Comparison of ENCODE assay signal across 1 cellular context in the genomic region with DNA sequence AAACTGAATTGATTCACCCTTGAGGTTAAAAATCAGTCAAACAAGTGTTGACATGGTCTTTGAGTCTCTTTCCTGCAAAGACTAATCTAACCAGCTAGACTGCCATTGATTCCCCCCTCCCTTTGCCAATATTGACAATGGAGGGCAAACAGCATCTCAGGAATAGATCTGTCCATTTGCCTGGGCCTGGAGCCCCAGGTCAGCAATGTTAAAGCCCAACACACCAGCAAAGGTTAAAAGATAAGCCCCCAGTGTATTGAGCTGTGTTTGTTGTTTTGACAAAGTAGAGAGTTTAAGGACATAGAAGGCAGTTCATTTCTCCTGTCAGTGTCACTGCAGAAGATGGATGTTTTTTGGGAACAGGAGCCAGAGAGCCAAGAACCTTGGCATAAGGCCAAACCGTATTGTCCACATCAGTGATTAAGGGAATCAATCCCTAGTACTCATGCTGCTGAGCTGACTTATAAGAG.
TF ChIP-seq lines count a peak whose summit lies in the region.

No MANE protein-coding gene starts in this region.

TF ChIP-seq in HepG2, 621 proteins besides CTCF, POLR2A, EP300 and RAD21 (continued from another document and continues in another):
- TF ChIP-seq, protein P1, sequence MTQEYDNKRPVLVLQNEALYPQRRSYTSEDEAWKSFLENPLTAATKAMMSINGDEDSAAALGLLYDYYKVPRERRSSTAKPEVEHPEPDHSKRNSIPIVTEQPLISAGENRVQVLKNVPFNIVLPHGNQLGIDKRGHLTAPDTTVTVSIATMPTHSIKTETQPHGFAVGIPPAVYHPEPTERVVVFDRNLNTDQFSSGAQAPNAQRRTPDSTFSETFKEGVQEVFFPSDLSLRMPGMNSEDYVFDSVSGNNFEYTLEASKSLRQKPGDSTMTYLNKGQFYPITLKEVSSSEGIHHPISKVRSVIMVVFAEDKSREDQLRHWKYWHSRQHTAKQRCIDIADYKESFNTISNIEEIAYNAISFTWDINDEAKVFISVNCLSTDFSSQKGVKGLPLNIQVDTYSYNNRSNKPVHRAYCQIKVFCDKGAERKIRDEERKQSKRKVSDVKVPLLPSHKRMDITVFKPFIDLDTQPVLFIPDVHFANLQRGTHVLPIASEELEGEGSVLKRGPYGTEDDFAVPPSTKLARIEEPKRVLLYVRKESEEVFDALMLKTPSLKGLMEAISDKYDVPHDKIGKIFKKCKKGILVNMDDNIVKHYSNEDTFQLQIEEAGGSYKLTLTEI (CRISPR knock-in tag; conservative IDR thresholded peaks at IDR 0.05) = no peak
- TF ChIP-seq, protein P2, sequence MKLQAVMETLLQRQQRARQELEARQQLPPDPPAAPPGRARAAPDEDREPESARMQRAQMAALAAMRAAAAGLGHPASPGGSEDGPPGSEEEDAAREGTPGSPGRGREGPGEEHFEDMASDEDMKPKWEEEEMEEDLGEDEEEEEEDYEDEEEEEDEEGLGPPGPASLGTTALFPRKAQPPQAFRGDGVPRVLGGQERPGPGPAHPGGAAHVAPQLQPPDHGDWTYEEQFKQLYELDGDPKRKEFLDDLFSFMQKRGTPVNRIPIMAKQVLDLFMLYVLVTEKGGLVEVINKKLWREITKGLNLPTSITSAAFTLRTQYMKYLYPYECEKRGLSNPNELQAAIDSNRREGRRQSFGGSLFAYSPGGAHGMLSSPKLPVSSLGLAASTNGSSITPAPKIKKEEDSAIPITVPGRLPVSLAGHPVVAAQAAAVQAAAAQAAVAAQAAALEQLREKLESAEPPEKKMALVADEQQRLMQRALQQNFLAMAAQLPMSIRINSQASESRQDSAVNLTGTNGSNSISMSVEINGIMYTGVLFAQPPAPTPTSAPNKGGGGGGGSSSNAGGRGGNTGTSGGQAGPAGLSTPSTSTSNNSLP (IDR thresholded peaks at IDR 0.05; ENCODE audit: low read depth, low read length) = peak; percentile 78
- TF ChIP-seq NCOA5 (CRISPR knock-in tag; IDR thresholded peaks at IDR 0.05) (no peak), NFKBIZ (CRISPR knock-in tag; IDR thresholded peaks at IDR 0.05) (peak; percentile 53; the same call in 1 of the 2 replicates), MXI1 (IDR thresholded peaks at IDR 0.05; ENCODE audit: borderline replicate concordance, low read depth, low read length) (no peak), ZBTB7A (CRISPR knock-in tag; IDR thresholded peaks at IDR 0.05) (0 out of 2 replicates have a peak, but pooled peaks have one; percentile 25), ARNT (IDR thresholded peaks at IDR 0.05) (no peak), ZNF207 (IDR thresholded peaks at IDR 0.05; ENCODE audit: borderline replicate concordance) (no peak), MIXL1 (CRISPR knock-in tag; IDR thresholded peaks at IDR 0.05) (peak; percentile 98), MATR3 (CRISPR knock-in tag; IDR thresholded peaks at IDR 0.05) (no peak), ZSCAN20 (CRISPR knock-in tag; IDR thresholded peaks at IDR 0.05; ENCODE audit: borderline replicate concordance) (no peak), TRIM24 (CRISPR knock-in tag; IDR thresholded peaks at IDR 0.05) (no peak), ONECUT2 (CRISPR knock-in tag; IDR thresholded peaks at IDR 0.05) (peak; percentile 92), KDM2A (CRISPR knock-in tag; IDR thresholded peaks at IDR 0.05; ENCODE audit: borderline replicate concordance, low read depth) (no peak), FOXP1 (IDR thresholded peaks at IDR 0.05) (no peak), FOXP1 (CRISPR knock-in tag; IDR thresholded peaks at IDR 0.05) (peak; percentile 97), REXO4 (CRISPR knock-in tag; IDR thresholded peaks at IDR 0.05; ENCODE audit: borderline replicate concordance) (no peak), TBX2 (CRISPR knock-in tag; IDR thresholded peaks at IDR 0.05; ENCODE audit: borderline replicate concordance) (peak; percentile 93), PPARG (CRISPR knock-in tag; conservative IDR thresholded peaks at IDR 0.05) (peak; percentile 70), JUNB (CRISPR knock-in tag; IDR thresholded peaks at IDR 0.05; ENCODE audit: borderline replicate concordance) (0 out of 2 replicates have a peak, but pooled peaks have one; percentile 11), FOXJ3 (CRISPR knock-in tag; IDR thresholded peaks at IDR 0.05; ENCODE audit: borderline replicate concordance) (peak; percentile 86; the same call in 1 of the 2 replicates), NCOR1 (IDR thresholded peaks at IDR 0.05; ENCODE audit: borderline replicate concordance, low read length) (peak; percentile 74; the same call in 1 of the 2 replicates), FOXO1 (CRISPR knock-in tag; IDR thresholded peaks at IDR 0.05) (peak; percentile 93), ZNF546 (CRISPR knock-in tag; conservative IDR thresholded peaks at IDR 0.05) (no peak), ZNF557 (CRISPR knock-in tag; IDR thresholded peaks at IDR 0.05) (no peak), MAF1 (CRISPR knock-in tag; IDR thresholded peaks at IDR 0.05; ENCODE audit: borderline replicate concordance) (no peak), SCMH1 (CRISPR knock-in tag; IDR thresholded peaks at IDR 0.05; ENCODE audit: borderline replicate concordance) (no peak), SMAD1 (CRISPR knock-in tag; IDR thresholded peaks at IDR 0.05; ENCODE audit: borderline replicate concordance, low read depth) (no peak)
- TF ChIP-seq, protein P3, sequence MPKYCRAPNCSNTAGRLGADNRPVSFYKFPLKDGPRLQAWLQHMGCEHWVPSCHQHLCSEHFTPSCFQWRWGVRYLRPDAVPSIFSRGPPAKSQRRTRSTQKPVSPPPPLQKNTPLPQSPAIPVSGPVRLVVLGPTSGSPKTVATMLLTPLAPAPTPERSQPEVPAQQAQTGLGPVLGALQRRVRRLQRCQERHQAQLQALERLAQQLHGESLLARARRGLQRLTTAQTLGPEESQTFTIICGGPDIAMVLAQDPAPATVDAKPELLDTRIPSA (CRISPR knock-in tag; IDR thresholded peaks at IDR 0.05; ENCODE audit: borderline replicate concordance) = no peak
- TF ChIP-seq, protein P4, sequence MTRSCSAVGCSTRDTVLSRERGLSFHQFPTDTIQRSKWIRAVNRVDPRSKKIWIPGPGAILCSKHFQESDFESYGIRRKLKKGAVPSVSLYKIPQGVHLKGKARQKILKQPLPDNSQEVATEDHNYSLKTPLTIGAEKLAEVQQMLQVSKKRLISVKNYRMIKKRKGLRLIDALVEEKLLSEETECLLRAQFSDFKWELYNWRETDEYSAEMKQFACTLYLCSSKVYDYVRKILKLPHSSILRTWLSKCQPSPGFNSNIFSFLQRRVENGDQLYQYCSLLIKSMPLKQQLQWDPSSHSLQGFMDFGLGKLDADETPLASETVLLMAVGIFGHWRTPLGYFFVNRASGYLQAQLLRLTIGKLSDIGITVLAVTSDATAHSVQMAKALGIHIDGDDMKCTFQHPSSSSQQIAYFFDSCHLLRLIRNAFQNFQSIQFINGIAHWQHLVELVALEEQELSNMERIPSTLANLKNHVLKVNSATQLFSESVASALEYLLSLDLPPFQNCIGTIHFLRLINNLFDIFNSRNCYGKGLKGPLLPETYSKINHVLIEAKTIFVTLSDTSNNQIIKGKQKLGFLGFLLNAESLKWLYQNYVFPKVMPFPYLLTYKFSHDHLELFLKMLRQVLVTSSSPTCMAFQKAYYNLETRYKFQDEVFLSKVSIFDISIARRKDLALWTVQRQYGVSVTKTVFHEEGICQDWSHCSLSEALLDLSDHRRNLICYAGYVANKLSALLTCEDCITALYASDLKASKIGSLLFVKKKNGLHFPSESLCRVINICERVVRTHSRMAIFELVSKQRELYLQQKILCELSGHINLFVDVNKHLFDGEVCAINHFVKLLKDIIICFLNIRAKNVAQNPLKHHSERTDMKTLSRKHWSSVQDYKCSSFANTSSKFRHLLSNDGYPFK (CRISPR knock-in tag; IDR thresholded peaks at IDR 0.05; ENCODE audit: borderline replicate concordance) = no peak
- TF ChIP-seq, protein P5, sequence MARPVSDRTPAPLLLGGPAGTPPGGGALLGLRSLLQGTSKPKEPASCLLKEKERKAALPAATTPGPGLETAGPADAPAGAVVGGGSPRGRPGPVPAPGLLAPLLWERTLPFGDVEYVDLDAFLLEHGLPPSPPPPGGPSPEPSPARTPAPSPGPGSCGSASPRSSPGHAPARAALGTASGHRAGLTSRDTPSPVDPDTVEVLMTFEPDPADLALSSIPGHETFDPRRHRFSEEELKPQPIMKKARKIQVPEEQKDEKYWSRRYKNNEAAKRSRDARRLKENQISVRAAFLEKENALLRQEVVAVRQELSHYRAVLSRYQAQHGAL (CRISPR knock-in tag; IDR thresholded peaks at IDR 0.05; ENCODE audit: not compliant biosample characterization) = no peak
- TF ChIP-seq, protein P6, sequence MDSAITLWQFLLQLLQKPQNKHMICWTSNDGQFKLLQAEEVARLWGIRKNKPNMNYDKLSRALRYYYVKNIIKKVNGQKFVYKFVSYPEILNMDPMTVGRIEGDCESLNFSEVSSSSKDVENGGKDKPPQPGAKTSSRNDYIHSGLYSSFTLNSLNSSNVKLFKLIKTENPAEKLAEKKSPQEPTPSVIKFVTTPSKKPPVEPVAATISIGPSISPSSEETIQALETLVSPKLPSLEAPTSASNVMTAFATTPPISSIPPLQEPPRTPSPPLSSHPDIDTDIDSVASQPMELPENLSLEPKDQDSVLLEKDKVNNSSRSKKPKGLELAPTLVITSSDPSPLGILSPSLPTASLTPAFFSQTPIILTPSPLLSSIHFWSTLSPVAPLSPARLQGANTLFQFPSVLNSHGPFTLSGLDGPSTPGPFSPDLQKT (CRISPR knock-in tag; IDR thresholded peaks at IDR 0.05; ENCODE audit: borderline replicate concordance) = no peak
- TF ChIP-seq, protein P7, sequence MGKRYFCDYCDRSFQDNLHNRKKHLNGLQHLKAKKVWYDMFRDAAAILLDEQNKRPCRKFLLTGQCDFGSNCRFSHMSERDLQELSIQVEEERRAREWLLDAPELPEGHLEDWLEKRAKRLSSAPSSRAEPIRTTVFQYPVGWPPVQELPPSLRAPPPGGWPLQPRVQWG (CRISPR knock-in tag; IDR thresholded peaks at IDR 0.05; ENCODE audit: borderline replicate concordance, low read depth) = no peak
- TF ChIP-seq, protein P8, sequence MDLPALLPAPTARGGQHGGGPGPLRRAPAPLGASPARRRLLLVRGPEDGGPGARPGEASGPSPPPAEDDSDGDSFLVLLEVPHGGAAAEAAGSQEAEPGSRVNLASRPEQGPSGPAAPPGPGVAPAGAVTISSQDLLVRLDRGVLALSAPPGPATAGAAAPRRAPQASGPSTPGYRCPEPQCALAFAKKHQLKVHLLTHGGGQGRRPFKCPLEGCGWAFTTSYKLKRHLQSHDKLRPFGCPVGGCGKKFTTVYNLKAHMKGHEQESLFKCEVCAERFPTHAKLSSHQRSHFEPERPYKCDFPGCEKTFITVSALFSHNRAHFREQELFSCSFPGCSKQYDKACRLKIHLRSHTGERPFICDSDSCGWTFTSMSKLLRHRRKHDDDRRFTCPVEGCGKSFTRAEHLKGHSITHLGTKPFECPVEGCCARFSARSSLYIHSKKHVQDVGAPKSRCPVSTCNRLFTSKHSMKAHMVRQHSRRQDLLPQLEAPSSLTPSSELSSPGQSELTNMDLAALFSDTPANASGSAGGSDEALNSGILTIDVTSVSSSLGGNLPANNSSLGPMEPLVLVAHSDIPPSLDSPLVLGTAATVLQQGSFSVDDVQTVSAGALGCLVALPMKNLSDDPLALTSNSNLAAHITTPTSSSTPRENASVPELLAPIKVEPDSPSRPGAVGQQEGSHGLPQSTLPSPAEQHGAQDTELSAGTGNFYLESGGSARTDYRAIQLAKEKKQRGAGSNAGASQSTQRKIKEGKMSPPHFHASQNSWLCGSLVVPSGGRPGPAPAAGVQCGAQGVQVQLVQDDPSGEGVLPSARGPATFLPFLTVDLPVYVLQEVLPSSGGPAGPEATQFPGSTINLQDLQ (CRISPR knock-in tag; IDR thresholded peaks at IDR 0.05) = no peak
- TF ChIP-seq, protein P9, sequence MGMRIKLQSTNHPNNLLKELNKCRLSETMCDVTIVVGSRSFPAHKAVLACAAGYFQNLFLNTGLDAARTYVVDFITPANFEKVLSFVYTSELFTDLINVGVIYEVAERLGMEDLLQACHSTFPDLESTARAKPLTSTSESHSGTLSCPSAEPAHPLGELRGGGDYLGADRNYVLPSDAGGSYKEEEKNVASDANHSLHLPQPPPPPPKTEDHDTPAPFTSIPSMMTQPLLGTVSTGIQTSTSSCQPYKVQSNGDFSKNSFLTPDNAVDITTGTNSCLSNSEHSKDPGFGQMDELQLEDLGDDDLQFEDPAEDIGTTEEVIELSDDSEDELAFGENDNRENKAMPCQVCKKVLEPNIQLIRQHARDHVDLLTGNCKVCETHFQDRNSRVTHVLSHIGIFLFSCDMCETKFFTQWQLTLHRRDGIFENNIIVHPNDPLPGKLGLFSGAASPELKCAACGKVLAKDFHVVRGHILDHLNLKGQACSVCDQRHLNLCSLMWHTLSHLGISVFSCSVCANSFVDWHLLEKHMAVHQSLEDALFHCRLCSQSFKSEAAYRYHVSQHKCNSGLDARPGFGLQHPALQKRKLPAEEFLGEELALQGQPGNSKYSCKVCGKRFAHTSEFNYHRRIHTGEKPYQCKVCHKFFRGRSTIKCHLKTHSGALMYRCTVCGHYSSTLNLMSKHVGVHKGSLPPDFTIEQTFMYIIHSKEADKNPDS (CRISPR knock-in tag; IDR thresholded peaks at IDR 0.05) = no peak; the same call in 1 of the 2 replicates
- TF ChIP-seq, protein P10, sequence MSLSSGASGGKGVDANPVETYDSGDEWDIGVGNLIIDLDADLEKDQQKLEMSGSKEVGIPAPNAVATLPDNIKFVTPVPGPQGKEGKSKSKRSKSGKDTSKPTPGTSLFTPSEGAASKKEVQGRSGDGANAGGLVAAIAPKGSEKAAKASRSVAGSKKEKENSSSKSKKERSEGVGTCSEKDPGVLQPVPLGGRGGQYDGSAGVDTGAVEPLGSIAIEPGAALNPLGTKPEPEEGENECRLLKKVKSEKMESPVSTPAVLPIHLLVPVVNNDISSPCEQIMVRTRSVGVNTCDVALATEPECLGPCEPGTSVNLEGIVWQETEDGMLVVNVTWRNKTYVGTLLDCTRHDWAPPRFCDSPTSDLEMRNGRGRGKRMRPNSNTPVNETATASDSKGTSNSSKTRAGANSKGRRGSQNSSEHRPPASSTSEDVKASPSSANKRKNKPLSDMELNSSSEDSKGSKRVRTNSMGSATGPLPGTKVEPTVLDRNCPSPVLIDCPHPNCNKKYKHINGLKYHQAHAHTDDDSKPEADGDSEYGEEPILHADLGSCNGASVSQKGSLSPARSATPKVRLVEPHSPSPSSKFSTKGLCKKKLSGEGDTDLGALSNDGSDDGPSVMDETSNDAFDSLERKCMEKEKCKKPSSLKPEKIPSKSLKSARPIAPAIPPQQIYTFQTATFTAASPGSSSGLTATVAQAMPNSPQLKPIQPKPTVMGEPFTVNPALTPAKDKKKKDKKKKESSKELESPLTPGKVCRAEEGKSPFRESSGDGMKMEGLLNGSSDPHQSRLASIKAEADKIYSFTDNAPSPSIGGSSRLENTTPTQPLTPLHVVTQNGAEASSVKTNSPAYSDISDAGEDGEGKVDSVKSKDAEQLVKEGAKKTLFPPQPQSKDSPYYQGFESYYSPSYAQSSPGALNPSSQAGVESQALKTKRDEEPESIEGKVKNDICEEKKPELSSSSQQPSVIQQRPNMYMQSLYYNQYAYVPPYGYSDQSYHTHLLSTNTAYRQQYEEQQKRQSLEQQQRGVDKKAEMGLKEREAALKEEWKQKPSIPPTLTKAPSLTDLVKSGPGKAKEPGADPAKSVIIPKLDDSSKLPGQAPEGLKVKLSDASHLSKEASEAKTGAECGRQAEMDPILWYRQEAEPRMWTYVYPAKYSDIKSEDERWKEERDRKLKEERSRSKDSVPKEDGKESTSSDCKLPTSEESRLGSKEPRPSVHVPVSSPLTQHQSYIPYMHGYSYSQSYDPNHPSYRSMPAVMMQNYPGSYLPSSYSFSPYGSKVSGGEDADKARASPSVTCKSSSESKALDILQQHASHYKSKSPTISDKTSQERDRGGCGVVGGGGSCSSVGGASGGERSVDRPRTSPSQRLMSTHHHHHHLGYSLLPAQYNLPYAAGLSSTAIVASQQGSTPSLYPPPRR (CRISPR knock-in tag; IDR thresholded peaks at IDR 0.05; ENCODE audit: borderline replicate concordance) = peak; percentile 100
